Comparison of ENCODE assay signal across 23 cellular contexts in the genomic region with DNA sequence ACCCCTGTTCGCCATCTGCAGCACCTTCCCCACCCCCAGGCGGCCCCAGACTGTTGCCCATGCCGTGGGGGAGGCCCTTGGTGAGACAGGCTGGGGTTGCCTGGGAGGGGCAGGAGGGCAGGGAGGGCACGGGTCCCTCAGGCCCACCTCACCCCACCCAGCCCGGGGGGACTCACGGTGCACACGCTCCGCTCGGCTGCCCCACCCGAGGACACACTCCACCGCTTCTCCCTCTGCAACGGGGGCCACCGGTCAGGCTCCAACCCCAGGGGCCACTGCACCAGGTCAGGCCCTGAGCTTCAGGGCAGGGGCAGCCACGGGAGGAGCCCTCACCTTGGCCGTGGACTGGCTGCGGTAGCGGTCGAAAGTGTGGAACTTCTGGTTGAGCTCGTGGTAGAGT. TPM values are rescaled to one million over a fixed set of nuclear protein-coding genes. Genes with fewer than 3 reads are reported as not detected.
"Had no signal": no experiment of that assay in that cellular context is flagged by ENCODE, and none has a peak within 500 bp of the region (broad histone marks: within the 10 kb centered on the region; RNA-seq: fewer than 3 reads in every experiment).

No MANE protein-coding gene starts in this region.

- H3K9me3 Mint-ChIP-seq: immature natural killer cell, memory B cell had no signal

- H3K36me3 Mint-ChIP-seq: memory B cell had no signal

- H3K27ac Mint-ChIP-seq: immature natural killer cell, memory B cell had no signal

- DNase-seq: dermis blood vessel endothelial cell; dorsolateral prefrontal cortex; effector CD4-positive, alpha-beta T cell; effector memory CD4-positive, alpha-beta T cell; foreskin keratinocyte; hypothalamus; immature natural killer cell; islet precursor cell; kidney; kidney glomerular epithelial cell; left colon; left ventricle myocardium inferior; mammary epithelial cell; mesendoderm; midbrain had no signal

- H3K36me3 ChIP-seq: esophagus muscularis mucosa, gastroesophageal sphincter, heart left ventricle, left ventricle myocardium inferior had no signal

- H3K27me3 ChIP-seq: dorsolateral prefrontal cortex, foreskin keratinocyte, gastroesophageal sphincter, heart left ventricle, hepatocyte had no signal

- H3K4me1 ChIP-seq: esophagus muscularis mucosa, foreskin keratinocyte, gastroesophageal sphincter, heart left ventricle, left ventricle myocardium inferior had no signal

- ATAC-seq: foreskin keratinocyte, gastroesophageal sphincter, heart left ventricle, left colon, left lobe of liver had no signal

- H3K4me3 Mint-ChIP-seq: immature natural killer cell, memory B cell had no signal

- H3K27ac ChIP-seq: coronary artery, esophagus muscularis mucosa, foreskin keratinocyte, gastroesophageal sphincter, heart left ventricle, hepatocyte, left ventricle myocardium inferior had no signal

- H3K4me3 ChIP-seq: coronary artery, dorsolateral prefrontal cortex, esophagus muscularis mucosa, gastroesophageal sphincter, heart left ventricle, hepatocyte, left ventricle myocardium inferior, lung had no signal

- H3K9me3 ChIP-seq: esophagus muscularis mucosa, gastroesophageal sphincter, heart left ventricle, left ventricle myocardium inferior had no signal

RNA-seq across cellular contexts. Expression of a gene that starts 36.3 kb away (rescaled TPM):
- total RNA-seq: left lobe of liver had no signal
